In the genomic region with DNA sequence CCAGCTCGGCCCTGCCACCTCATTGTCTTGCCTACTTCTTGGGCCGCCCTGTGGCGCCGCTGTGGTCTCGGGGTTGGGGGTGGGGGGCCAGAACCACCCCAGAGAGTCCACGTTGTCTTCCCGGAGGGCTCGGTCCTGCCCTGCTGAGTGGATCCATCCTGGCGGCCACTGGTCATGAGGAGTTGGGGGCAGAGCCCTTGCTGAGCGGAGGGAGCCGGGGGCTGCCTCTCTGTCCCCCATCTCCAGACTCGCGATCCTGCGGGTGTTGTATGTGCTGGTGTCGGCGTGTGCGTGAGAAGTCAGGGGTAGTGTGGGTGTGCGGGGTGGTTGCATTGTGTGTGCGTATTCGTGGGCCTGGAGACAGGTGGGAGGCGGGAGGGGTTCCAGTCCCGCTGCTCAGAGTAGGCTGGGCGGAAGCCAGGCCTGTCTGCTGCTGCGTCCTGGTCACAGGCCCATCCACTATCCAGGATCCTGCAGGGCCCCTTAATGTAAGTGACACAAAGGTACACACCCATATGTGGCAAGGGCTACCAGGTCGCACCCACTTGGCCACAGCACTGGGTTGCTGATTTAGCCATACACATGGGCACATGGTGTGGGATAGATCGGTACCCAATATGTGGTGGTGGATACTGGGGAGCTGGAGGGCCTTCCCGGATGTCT, we compare ENCODE assay signal across 9 cellular contexts. TPM values are rescaled to one million over a fixed set of nuclear protein-coding genes. Genes with fewer than 3 reads are reported as not detected.
A peak's percentile ranks its signal among the peaks of the same experiment; 100 is the strongest.
DNase-seq lines count a peak whose midpoint lies in the region; ATAC-seq and TF ChIP-seq lines count a peak whose summit lies in the region.
"Had no signal": no experiment of that assay in that cellular context is flagged by ENCODE, and none has a peak within 500 bp of the region (broad histone marks: within the 10 kb centered on the region; RNA-seq: fewer than 3 reads in every experiment).

No MANE protein-coding gene starts in this region.

- H3F3A ChIP-seq in PC-3 (ENCODE audit: low read length, unreplicated experiment), result no peaks in the 10 kb centered on the region

- no peak overlapping the region for H2AFZ ChIP-seq in PC-3 (ENCODE audit: low read length)

- CTCF ChIA-PET in PC-3 (lab: Charles Lee), result no interaction called here

- TF ChIP-seq CTCF in omental fat pad (IDR thresholded peaks at IDR 0.05) (no peak), PC-3 (conservative IDR thresholded peaks at IDR 0.05; ENCODE audit: low read depth, low read length) (no peak), foreskin keratinocyte (conservative IDR thresholded peaks at IDR 0.05) (no peak)

- no peak for DNase-seq in SJSA1 (ENCODE audit: low read depth in 1 of 2, low spot score in 2 of 2)
- DNase-seq in fibroblast of gingiva (ENCODE audit: low read depth), result peak; percentile 20
- DNase-seq in omental fat pad (ENCODE audit: low spot score), result no peak
- DNase-seq in PC-3, result no peak
- DNase-seq in NCI-H146 treated with DMSO at 0.1 percent for 48 hours (lab: John Stamatoyannopoulos, UW; ENCODE audit: unreplicated experiment), result no peak
- DNase-seq in foreskin keratinocyte, result no peak
- DNase-seq: NCI-H2081 treated with DMSO at 0.1 percent for 48 hours had no signal

- intact Hi-C loops in PC-3 (cut with micrococcal nuclease), result no loop called here

- peaks cover 0 to 36% (median 0%) of the 10 kb centered on the region in 11 experiments; a peak in 8 of 22 replicates for H4K20me1 ChIP-seq in BLaER1 treated with 17β-estradiol and CSF1 and Interleukin-3, amounts not matched to agents 10 nM and 100 nM
- H4K20me1 ChIP-seq in PC-3 (ENCODE audit: low read length), result no peaks in the 10 kb centered on the region

- POLR2A ChIA-PET in PC-3 (lab: Charles Lee; ENCODE audit: unreplicated experiment), result no interaction called here

- H3K4me1 ChIP-seq in BLaER1 treated with 17β-estradiol and CSF1 and Interleukin-3, amounts not matched to agents 10 nM and 100 nM, result peaks cover 15 to 86% (median 71%) of the 10 kb centered on the region in 10 experiments
- H3K4me1 ChIP-seq in SJSA1 (replicated peaks) (peaks cover 17% of the 10 kb centered on the region), PC-3 (ENCODE audit: insufficient read depth, low read length) (no peaks in the 10 kb centered on the region), foreskin keratinocyte (no peaks in the 10 kb centered on the region)

- ATAC-seq in omental fat pad (ENCODE audit: low FRiP score) (peak; percentile 24), PC-3 (no peak; the same call in 1 of the 2 replicates), foreskin keratinocyte (no peak), HG02642 (IDR thresholded peaks at IDR 0.05; ENCODE audit: poor library complexity, unreplicated experiment) (no peak)

- H3K36me3 ChIP-seq in BLaER1 treated with 17β-estradiol and CSF1 and Interleukin-3, amounts not matched to agents 10 nM and 100 nM, result peaks cover 35 to 65% (median 59%) of the 10 kb centered on the region in 11 experiments
- H3K36me3 ChIP-seq in SJSA1, result peaks cover 10% of the 10 kb centered on the region
- no peaks in the 10 kb centered on the region for H3K36me3 ChIP-seq in PC-3 (ENCODE audit: low read depth, low read length)

- BruUV-seq in PC-3 (replicated peaks; lab: Mats Ljungman, UMichigan), result no TSS peak

- H3K9me3 ChIP-seq in BLaER1 treated with 17β-estradiol and CSF1 and Interleukin-3, amounts not matched to agents 10 nM and 100 nM (replicated peaks in 1 of 11), result no peaks in the 10 kb centered on the region
- H3K9me3 ChIP-seq in SJSA1 (replicated peaks) (no peaks in the 10 kb centered on the region; the same call in 1 of the 2 replicates), PC-3 (ENCODE audit: low read length) (no peaks in the 10 kb centered on the region)

- H3K79me2 ChIP-seq in PC-3 (ENCODE audit: low read length), result no peaks in the 10 kb centered on the region

- H3K4me2 ChIP-seq in BLaER1 treated with 17β-estradiol and CSF1 and Interleukin-3, amounts not matched to agents 10 nM and 100 nM, result peak overlapping the region; percentile 84 to 98 (median 92)
- H3K4me2 ChIP-seq in PC-3 (ENCODE audit: low read length), result no peak overlapping the region

- peak overlapping the region; percentile 48 to 68 (median 58) for H3K4me3 ChIP-seq in BLaER1 treated with 17β-estradiol and CSF1 and Interleukin-3, amounts not matched to agents 10 nM and 100 nM
- H3K4me3 ChIP-seq in SJSA1 (peak overlapping the region; percentile 48), PC-3 (ENCODE audit: low read length) (no peak overlapping the region)

- no peaks in the 10 kb centered on the region for H3K9me2 ChIP-seq in PC-3 (replicated peaks; ENCODE audit: low read length)

- no peaks in the 10 kb centered on the region for H3K27me3 ChIP-seq in BLaER1 treated with 17β-estradiol and CSF1 and Interleukin-3, amounts not matched to agents 10 nM and 100 nM
- H3K27me3 ChIP-seq in SJSA1 (replicated peaks), result no peaks in the 10 kb centered on the region
- H3K27me3 ChIP-seq in PC-3 (ENCODE audit: low read length), result no peaks in the 10 kb centered on the region
- no peaks in the 10 kb centered on the region for H3K27me3 ChIP-seq in foreskin keratinocyte

- peak overlapping the region; percentile 34 to 96 (median 92); a peak in 21 of 22 replicates for H3K27ac ChIP-seq in BLaER1 treated with 17β-estradiol and CSF1 and Interleukin-3, amounts not matched to agents 10 nM and 100 nM
- H3K27ac ChIP-seq in SJSA1, result peak overlapping the region; percentile 96
- H3K27ac ChIP-seq in PC-3 (ENCODE audit: low read length), result no peak overlapping the region
- no peak overlapping the region for H3K27ac ChIP-seq in foreskin keratinocyte

- H3K9ac ChIP-seq in BLaER1 treated with 17β-estradiol and CSF1 and Interleukin-3, amounts not matched to agents 10 nM and 100 nM, result peak overlapping the region; percentile 79 to 89 (median 87)
- H3K9ac ChIP-seq in PC-3 (ENCODE audit: low read length), result no peak overlapping the region

RNA-seq across cellular contexts. Expression of a gene that starts 30.7 kb away (rescaled TPM):
- 0.53 and 2.0 TPM in 2 replicates for total RNA-seq in SJSA1 (2014; rRNA removed; shearing (Covaris generic))
- total RNA-seq in omental fat pad (100 to 1,000 TPM in 1 of 4 donors, 10 to 100 TPM in 3; 17.4 to 113 (median 33.6) TPM), PC-3 (2014; rRNA removed) (50.7 and 77.2 TPM in 2 replicates), foreskin keratinocyte (45.0 and 46.9 TPM in 2 replicates)
- 34.1 and 36.8 TPM in 2 replicates for polyA plus RNA-seq in foreskin keratinocyte

RNA-seq across cellular contexts. Expression of a gene that starts 33.6 kb away (rescaled TPM):
- 27.0 and 45.5 TPM in 2 replicates for total RNA-seq in SJSA1 (2014; rRNA removed; shearing (Covaris generic))
- total RNA-seq in omental fat pad (10 to 100 TPM; 30.8 to 61.5 (median 45.4) TPM), PC-3 (2014; rRNA removed) (44.2 and 67.8 TPM in 2 replicates), foreskin keratinocyte (35.6 and 42.5 TPM in 2 replicates)
- polyA plus RNA-seq in foreskin keratinocyte, result 65.0 and 67.0 TPM in 2 replicates

Comparison
In these comparisons a context has a peak if more than half of its experiments do, and no peak if none do; other contexts are left out.
1. H3K27ac ChIP-seq: peak in BLaER1 treated with 17β-estradiol and CSF1 and Interleukin-3, amounts not matched to agents 10 nM and 100 nM (11 of 11) and SJSA1 (single experiment); none in PC-3 (single experiment) and foreskin keratinocyte (single experiment).